1 cellular context compared by ENCODE assay signal in the genomic region with DNA sequence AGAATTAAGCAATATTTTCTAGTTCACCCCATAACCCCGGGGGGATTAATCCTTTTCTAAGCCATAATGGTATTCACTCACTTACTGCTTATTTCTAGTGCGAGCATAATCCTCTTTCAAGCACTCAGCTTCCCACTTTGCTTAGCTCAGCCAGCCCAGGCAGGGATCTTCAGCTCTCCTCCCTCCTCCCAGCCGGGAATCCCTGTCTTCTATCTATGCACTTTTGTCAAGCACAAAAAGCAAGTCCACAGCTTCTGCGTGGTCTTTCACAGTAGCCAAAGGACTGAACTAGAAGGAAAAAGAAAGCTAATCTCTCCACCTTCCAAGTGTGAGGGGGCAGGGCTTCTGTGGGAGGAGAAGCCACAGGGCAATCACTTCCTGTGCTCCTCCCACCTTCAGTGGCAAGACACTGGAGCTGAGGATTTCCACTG.
TF ChIP-seq lines count a peak whose summit lies in the region.

No MANE protein-coding gene starts in this region.

TF ChIP-seq in H1, 55 proteins besides CTCF, POLR2A, EP300 and RAD21 (continued from another document):
- TF ChIP-seq, protein P1, sequence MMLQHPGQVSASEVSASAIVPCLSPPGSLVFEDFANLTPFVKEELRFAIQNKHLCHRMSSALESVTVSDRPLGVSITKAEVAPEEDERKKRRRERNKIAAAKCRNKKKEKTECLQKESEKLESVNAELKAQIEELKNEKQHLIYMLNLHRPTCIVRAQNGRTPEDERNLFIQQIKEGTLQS (IDR thresholded peaks at IDR 0.05; ENCODE audit: insufficient read depth, low read depth, low read length) = no peak
- TF ChIP-seq CBX5 (IDR thresholded peaks at IDR 0.05; ENCODE audit: low read depth, low read length) = no peak
- TF ChIP-seq KDM4A (IDR thresholded peaks at IDR 0.05; ENCODE audit: low read depth, low read length, severe bottlenecking) = no peak
- no peak for TF ChIP-seq BCL11A (IDR thresholded peaks at IDR 0.05; ENCODE audit: low read depth in 2 of 2, low read length in 2 of 2)
- no peak for TF ChIP-seq TEAD4 (IDR thresholded peaks at IDR 0.05; ENCODE audit: low read depth, low read length)
- TF ChIP-seq CREB1 (IDR thresholded peaks at IDR 0.05) = no peak
- TF ChIP-seq SP1 (IDR thresholded peaks at IDR 0.05; ENCODE audit: low read depth, low read length) = no peak
- no peak for TF ChIP-seq ASH2L (IDR thresholded peaks at IDR 0.05; ENCODE audit: low read length)
- TF ChIP-seq RXRA (IDR thresholded peaks at IDR 0.05; ENCODE audit: insufficient read depth, low read depth, low read length) = no peak
- no peak for TF ChIP-seq SP2 (IDR thresholded peaks at IDR 0.05; ENCODE audit: low read length)
- no peak for TF ChIP-seq YY1 (IDR thresholded peaks at IDR 0.05; ENCODE audit: low read depth, low read length)
- no peak for TF ChIP-seq TCF12 (IDR thresholded peaks at IDR 0.05; ENCODE audit: low read depth, low read length)
- TF ChIP-seq GABPA (IDR thresholded peaks at IDR 0.05; ENCODE audit: borderline replicate concordance, insufficient read depth, low read length) = no peak
